ENCODE assay signal across 1 cellular context in genomic region chr11:9613118-9613829, GRCh38.
TF ChIP-seq lines count a peak whose summit lies in the region.

No MANE protein-coding gene starts in this region.

TF ChIP-seq in HEK293, 187 proteins besides CTCF, POLR2A, EP300 and RAD21 (continued from another document and continues in another):
- TF ChIP-seq INSM2 (tag by site-specific recombination; IDR thresholded peaks at IDR 0.05) (peak; percentile 88), REST (tag by site-specific recombination; IDR thresholded peaks at IDR 0.05) (peak; percentile 43; the same call in 1 of the 2 replicates), ZFP3 (tag by site-specific recombination; IDR thresholded peaks at IDR 0.05; ENCODE audit: low read depth) (no peak), ZNF518A (tag by site-specific recombination; conservative IDR thresholded peaks at IDR 0.05; ENCODE audit: low read depth) (0 out of 2 replicates have a peak, but pooled peaks have one; percentile 13), SP2 (tag by site-specific recombination; IDR thresholded peaks at IDR 0.05) (peak; percentile 34), FEZF1 (tag by site-specific recombination; IDR thresholded peaks at IDR 0.05) (peak; percentile 45; the same call in 1 of the 2 replicates), ZNF624 (tag by site-specific recombination; IDR thresholded peaks at IDR 0.05) (no peak), ZNF10 (tag by site-specific recombination; IDR thresholded peaks at IDR 0.05) (no peak), ZNF24 (tag by site-specific recombination; IDR thresholded peaks at IDR 0.05) (peak; percentile 83; the same call in 1 of the 2 replicates), ZNF639 (tag by site-specific recombination; IDR thresholded peaks at IDR 0.05) (peak; percentile 87), ZNF2 (tag by site-specific recombination; IDR thresholded peaks at IDR 0.05) (peak; percentile 88), ZNF768 (tag by site-specific recombination; IDR thresholded peaks at IDR 0.05) (no peak), PRDM6 (tag by site-specific recombination; IDR thresholded peaks at IDR 0.05) (peak; percentile 90), ZNF600 (tag by site-specific recombination; IDR thresholded peaks at IDR 0.05) (peak; percentile 84), ZNF701 (tag by site-specific recombination; IDR thresholded peaks at IDR 0.05) (no peak), TRIM28 (IDR thresholded peaks at IDR 0.05; ENCODE audit: borderline replicate concordance, low read length) (peak; percentile 79), ZBTB21 (tag by site-specific recombination; IDR thresholded peaks at IDR 0.05) (peak; percentile 60), ZNF416 (tag by site-specific recombination; IDR thresholded peaks at IDR 0.05) (no peak), ZNF366 (tag by site-specific recombination; conservative IDR thresholded peaks at IDR 0.05) (peak; percentile 94), ZBTB1 (tag by site-specific recombination; IDR thresholded peaks at IDR 0.05) (0 out of 2 replicates have a peak, but pooled peaks have one; percentile 28), ZNF629 (tag by site-specific recombination; IDR thresholded peaks at IDR 0.05) (peak; percentile 86), IKZF3 (tag by site-specific recombination; IDR thresholded peaks at IDR 0.05) (peak; percentile 94), ZNF423 (tag by site-specific recombination; IDR thresholded peaks at IDR 0.05) (peak; percentile 62; the same call in 1 of the 2 replicates), ZNF37A (tag by site-specific recombination; IDR thresholded peaks at IDR 0.05) (no peak), WT1 (tag by site-specific recombination; IDR thresholded peaks at IDR 0.05) (peak; percentile 59), ZSCAN23 (tag by site-specific recombination; IDR thresholded peaks at IDR 0.05) (0 out of 2 replicates have a peak, but pooled peaks have one; percentile 29), ZNF18 (tag by site-specific recombination; IDR thresholded peaks at IDR 0.05) (no peak), ZNF335 (tag by site-specific recombination; conservative IDR thresholded peaks at IDR 0.05) (peak; percentile 65), ZNF112 (tag by site-specific recombination; IDR thresholded peaks at IDR 0.05) (no peak), ZNF660 (tag by site-specific recombination; IDR thresholded peaks at IDR 0.05) (peak; percentile 74), PATZ1 (tag by site-specific recombination; IDR thresholded peaks at IDR 0.05) (peak; percentile 39; the same call in 1 of the 2 replicates), KLF8 (tag by site-specific recombination; IDR thresholded peaks at IDR 0.05) (peak; percentile 78), BCL11B (tag by site-specific recombination; IDR thresholded peaks at IDR 0.05; ENCODE audit: low read depth) (peak; percentile 63; the same call in 1 of the 2 replicates), ZBTB17 (tag by site-specific recombination; IDR thresholded peaks at IDR 0.05) (no peak; the same call in 1 of the 2 replicates), ZSCAN5A (tag by site-specific recombination; IDR thresholded peaks at IDR 0.05) (no peak), ZNF76 (tag by site-specific recombination; IDR thresholded peaks at IDR 0.05; ENCODE audit: borderline replicate concordance, low read depth) (peak; percentile 59; the same call in 1 of the 2 replicates), ZNF623 (tag by site-specific recombination; IDR thresholded peaks at IDR 0.05) (peak; percentile 42; the same call in 1 of the 2 replicates)
